12 cellular contexts compared by ENCODE assay signal in the genomic region with DNA sequence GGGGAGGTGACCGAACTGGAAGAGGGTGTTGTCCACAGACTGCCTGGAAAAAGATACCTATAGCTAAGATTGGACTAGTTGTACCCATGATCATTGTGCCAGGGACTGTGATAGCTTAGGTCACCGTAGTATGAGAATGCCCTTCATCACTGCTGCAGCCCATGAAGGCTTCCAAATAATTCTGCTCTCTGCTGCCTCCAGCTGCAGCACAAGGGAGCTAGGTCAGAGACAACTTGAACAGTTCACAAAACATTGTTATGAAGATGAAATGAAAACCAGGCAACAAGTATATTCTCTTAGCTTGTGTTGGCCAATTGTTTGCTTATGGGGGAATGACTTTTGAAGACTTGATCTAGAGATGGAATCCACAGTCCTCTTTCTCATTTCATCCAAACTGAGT.
DNase-seq lines count a peak whose midpoint lies in the region; ATAC-seq, FAIRE-seq and TF ChIP-seq lines count a peak whose summit lies in the region.
"Had no signal": no experiment of that assay in that cellular context is flagged by ENCODE, and none has a peak within 500 bp of the region (broad histone marks: within the 10 kb centered on the region; RNA-seq: fewer than 3 reads in every experiment).

No MANE protein-coding gene starts in this region.

- no peak for FAIRE-seq in astrocyte (lab: Jason Lieb, UNC)

- peak; percentile 7 for DNase-seq in activated CD4-positive, alpha-beta T cell treated with anti-CD3 and anti-CD28 coated beads for 48 hours
- no peak for DNase-seq in activated CD4-positive, alpha-beta T cell treated with anti-CD3 and anti-CD28 coated beads for 1 hour
- DNase-seq in astrocyte (ENCODE audit: low read depth), result no peak
- DNase-seq in stimulated activated naive B cell treated with anti-CD40 and anti-IgM and Interleukin-4, amounts not matched to agents 10 μg/mL and 1 μg/mL and 100 μg/mL, for 72 hours, result no peak
- no peak for DNase-seq in natural killer cell
- DNase-seq in NK-92 (lab: John Stamatoyannopoulos, UW; ENCODE audit: unreplicated experiment), result no peak
- no peak for DNase-seq in NCI-H510A treated with DMSO at 0.1 percent for 48 hours (lab: John Stamatoyannopoulos, UW)
- DNase-seq: activated naive CD4-positive, alpha-beta T cell treated with anti-CD3 and anti-CD28 coated beads, Interleukin-2, amount 10 ng/mL, durations not matched to agents 7 days and 5 days; CD4-positive, alpha-beta memory T cell had no signal

- ATAC-seq in HG03354 (IDR thresholded peaks at IDR 0.05; ENCODE audit: poor library complexity, severe bottlenecking, unreplicated experiment), result peak; percentile 60
- peak; percentile 60 to 67 for ATAC-seq in stimulated activated naive B cell treated with anti-CD40 and anti-IgM and Interleukin-4, amounts not matched to agents 10 μg/mL and 1 μg/mL and 100 μg/mL, for 72 hours (replicated peaks)
- ATAC-seq in natural killer cell, result no peak
- ATAC-seq: HCT116 had no signal

- no peaks in the 10 kb centered on the region for H4K20me1 ChIP-seq in astrocyte (ENCODE audit: insufficient read depth, low read length)

- H3K79me2 ChIP-seq in astrocyte (ENCODE audit: insufficient read depth, low read length), result no peaks in the 10 kb centered on the region

- no peak overlapping the region for H3K4me3 ChIP-seq in astrocyte (ENCODE audit: insufficient read depth, low read depth, low read length)

- H3K9me3 Mint-ChIP-seq in astrocyte (ENCODE audit: unreplicated experiment) (peaks cover 2% of the 10 kb centered on the region), natural killer cell (peaks cover 0 to 5% of the 10 kb centered on the region in 2 donors)
- H3K9me3 Mint-ChIP-seq in stimulated activated naive B cell treated with anti-CD40 and anti-IgM and Interleukin-4, amounts not matched to agents 10 μg/mL and 1 μg/mL and 100 μg/mL, for 72 hours, result peaks cover 2 to 4% of the 10 kb centered on the region in 2 donors
- H3K9me3 Mint-ChIP-seq: activated naive CD4-positive, alpha-beta T cell treated with anti-CD3 and anti-CD28 coated beads, Interleukin-2, amount 10 ng/mL, durations not matched to agents 7 days and 5 days; CD4-positive, alpha-beta memory T cell; neural crest cell had no signal

- H2AFZ ChIP-seq in astrocyte (ENCODE audit: low read depth, low read length), result no peak overlapping the region

- intact Hi-C loops in natural killer cell (cut with micrococcal nuclease), result no loop called here

- no peak overlapping the region for H3K27ac ChIP-seq in astrocyte (ENCODE audit: low read depth, low read length)

- no peak overlapping the region for H3K27ac Mint-ChIP-seq in astrocyte (ENCODE audit: unreplicated experiment)
- H3K27ac Mint-ChIP-seq in stimulated activated naive B cell treated with anti-CD40 and anti-IgM and Interleukin-4, amounts not matched to agents 10 μg/mL and 1 μg/mL and 100 μg/mL, for 72 hours, result no peak overlapping the region
- no peak overlapping the region for H3K27ac Mint-ChIP-seq in natural killer cell
- H3K27ac Mint-ChIP-seq: activated naive CD4-positive, alpha-beta T cell treated with anti-CD3 and anti-CD28 coated beads, Interleukin-2, amount 10 ng/mL, durations not matched to agents 7 days and 5 days; CD4-positive, alpha-beta memory T cell had no signal

- H3K9ac ChIP-seq in astrocyte (ENCODE audit: low read length), result no peak overlapping the region

- H3K27me3 ChIP-seq in astrocyte (ENCODE audit: insufficient read depth, low read length), result no peaks in the 10 kb centered on the region

- H3K4me1 Mint-ChIP-seq in astrocyte (ENCODE audit: low read depth, unreplicated experiment) (no peaks in the 10 kb centered on the region), natural killer cell (no peaks in the 10 kb centered on the region)
- peaks cover 3 to 16% of the 10 kb centered on the region in 2 donors for H3K4me1 Mint-ChIP-seq in stimulated activated naive B cell treated with anti-CD40 and anti-IgM and Interleukin-4, amounts not matched to agents 10 μg/mL and 1 μg/mL and 100 μg/mL, for 72 hours
- H3K4me1 Mint-ChIP-seq: activated naive CD4-positive, alpha-beta T cell treated with anti-CD3 and anti-CD28 coated beads, Interleukin-2, amount 10 ng/mL, durations not matched to agents 7 days and 5 days; neural crest cell had no signal

- no peaks in the 10 kb centered on the region for H3K36me3 Mint-ChIP-seq in astrocyte (ENCODE audit: low read depth, unreplicated experiment)
- peaks cover 16 to 34% of the 10 kb centered on the region in 2 donors for H3K36me3 Mint-ChIP-seq in stimulated activated naive B cell treated with anti-CD40 and anti-IgM and Interleukin-4, amounts not matched to agents 10 μg/mL and 1 μg/mL and 100 μg/mL, for 72 hours
- H3K36me3 Mint-ChIP-seq in natural killer cell, result no peaks in the 10 kb centered on the region
- H3K36me3 Mint-ChIP-seq: activated naive CD4-positive, alpha-beta T cell treated with anti-CD3 and anti-CD28 coated beads, Interleukin-2, amount 10 ng/mL, durations not matched to agents 7 days and 5 days; CD4-positive, alpha-beta memory T cell had no signal

- H3K4me1 ChIP-seq in astrocyte (ENCODE audit: insufficient read depth, low read length), result no peaks in the 10 kb centered on the region

- H3K4me2 ChIP-seq in astrocyte (ENCODE audit: low read length), result no peak overlapping the region

- no peak overlapping the region for H3K4me3 Mint-ChIP-seq in astrocyte (ENCODE audit: unreplicated experiment)
- no peak overlapping the region for H3K4me3 Mint-ChIP-seq in stimulated activated naive B cell treated with anti-CD40 and anti-IgM and Interleukin-4, amounts not matched to agents 10 μg/mL and 1 μg/mL and 100 μg/mL, for 72 hours
- H3K4me3 Mint-ChIP-seq in natural killer cell, result no peak overlapping the region
- H3K4me3 Mint-ChIP-seq: activated naive CD4-positive, alpha-beta T cell treated with anti-CD3 and anti-CD28 coated beads, Interleukin-2, amount 10 ng/mL, durations not matched to agents 7 days and 5 days; CD4-positive, alpha-beta memory T cell; neural crest cell had no signal

- H3K9me3 ChIP-seq in astrocyte (ENCODE audit: insufficient read depth, low read depth, low read length), result no peaks in the 10 kb centered on the region

- no peaks in the 10 kb centered on the region for H3K27me3 Mint-ChIP-seq in astrocyte (ENCODE audit: low read depth, unreplicated experiment)
- H3K27me3 Mint-ChIP-seq in stimulated activated naive B cell treated with anti-CD40 and anti-IgM and Interleukin-4, amounts not matched to agents 10 μg/mL and 1 μg/mL and 100 μg/mL, for 72 hours, result no peaks in the 10 kb centered on the region
- no peaks in the 10 kb centered on the region for H3K27me3 Mint-ChIP-seq in natural killer cell (ENCODE audit: low read depth in 2 of 2)
- H3K27me3 Mint-ChIP-seq: activated naive CD4-positive, alpha-beta T cell treated with anti-CD3 and anti-CD28 coated beads, Interleukin-2, amount 10 ng/mL, durations not matched to agents 7 days and 5 days had no signal

- TF ChIP-seq CTCF in astrocyte (IDR thresholded peaks at IDR 0.05; ENCODE audit: insufficient read depth, low read depth, low read length) (peak; percentile 28), natural killer cell (IDR thresholded peaks at IDR 0.05) (no peak)

- H3K36me3 ChIP-seq in astrocyte (ENCODE audit: insufficient read depth, low read length), result no peaks in the 10 kb centered on the region

Comparison
In these comparisons a context has a peak if more than half of its experiments do, and no peak if none do; other contexts are left out.
1. ATAC-seq: peak in HG03354 (single experiment) and stimulated activated naive B cell treated with anti-CD40 and anti-IgM and Interleukin-4, amounts not matched to agents 10 μg/mL and 1 μg/mL and 100 μg/mL, for 72 hours (2 of 2); none in natural killer cell (0 of 3).